9 cellular contexts compared by ENCODE assay signal in genomic region chr6:41723178-41723935, GRCh38. TPM values are rescaled to one million over a fixed set of nuclear protein-coding genes. Genes with fewer than 3 reads are reported as not detected.
DNase-seq lines count a peak whose midpoint lies in the region; ATAC-seq and TF ChIP-seq lines count a peak whose summit lies in the region.
"Had no signal": no experiment of that assay in that cellular context is flagged by ENCODE, and none has a peak within 500 bp of the region (broad histone marks: within the 10 kb centered on the region; RNA-seq: fewer than 3 reads in every experiment).

No MANE protein-coding gene starts in this region.

- H3K27me3 ChIP-seq in thymus (ENCODE audit: control insufficient read depth, insufficient read depth) = no peaks in the 10 kb centered on the region

- BruUV-seq in MCF 10A (replicated peaks; lab: Mats Ljungman, UMichigan) = no TSS peak

- H3K9me3 ChIP-seq in thymus (ENCODE audit: control insufficient read depth) = no peaks in the 10 kb centered on the region

- H3K9me3 Mint-ChIP-seq in MCF 10A (ENCODE audit: unreplicated experiment) = no peaks in the 10 kb centered on the region
- no peaks in the 10 kb centered on the region for H3K9me3 Mint-ChIP-seq in type B pancreatic cell
- H3K9me3 Mint-ChIP-seq: activated naive CD8-positive, alpha-beta T cell treated with anti-CD3 and anti-CD28 coated beads, Interleukin-2, amount 10 ng/mL, durations not matched to agents 7 days and 5 days had no signal

- H3K4me3 ChIP-seq in thymus (ENCODE audit: low read length) = no peak overlapping the region

- peak overlapping the region; percentile 54 for H3K4me3 Mint-ChIP-seq in MCF 10A (ENCODE audit: unreplicated experiment)
- no peak overlapping the region for H3K4me3 Mint-ChIP-seq in type B pancreatic cell
- H3K4me3 Mint-ChIP-seq: activated naive CD8-positive, alpha-beta T cell treated with anti-CD3 and anti-CD28 coated beads, Interleukin-2, amount 10 ng/mL, durations not matched to agents 7 days and 5 days had no signal

- peak; percentile 71 for TF ChIP-seq POLR2A in GM18505 (IDR thresholded peaks at IDR 0.05; ENCODE audit: borderline replicate concordance, extremely low read depth, insufficient read depth, insufficient read length)

- no peaks in the 10 kb centered on the region for H3K27me3 Mint-ChIP-seq in MCF 10A (ENCODE audit: insufficient read depth, unreplicated experiment)
- H3K27me3 Mint-ChIP-seq in type B pancreatic cell = no peaks in the 10 kb centered on the region
- H3K27me3 Mint-ChIP-seq: activated naive CD8-positive, alpha-beta T cell treated with anti-CD3 and anti-CD28 coated beads, Interleukin-2, amount 10 ng/mL, durations not matched to agents 7 days and 5 days had no signal

- intact Hi-C loops in MCF 10A (cut with micrococcal nuclease) = no loop called here

- no peaks in the 10 kb centered on the region for H3K36me3 ChIP-seq in thymus (ENCODE audit: control insufficient read depth, insufficient read depth)

- H3K36me3 Mint-ChIP-seq in MCF 10A (ENCODE audit: insufficient read depth, unreplicated experiment) (peaks cover 6% of the 10 kb centered on the region), type B pancreatic cell (no peaks in the 10 kb centered on the region)
- H3K36me3 Mint-ChIP-seq: activated naive CD8-positive, alpha-beta T cell treated with anti-CD3 and anti-CD28 coated beads, Interleukin-2, amount 10 ng/mL, durations not matched to agents 7 days and 5 days had no signal

- DNase-seq in NCI-H226 (peak; percentile 90), MCF 10A (ENCODE audit: unreplicated experiment) (peak; percentile 92), left kidney (ENCODE audit: low read depth, low spot score) (peak; percentile 33), retina (no peak), type B pancreatic cell (ENCODE audit: extremely low spot score, unreplicated experiment) (no peak)
- DNase-seq: activated naive CD8-positive, alpha-beta T cell treated with anti-CD3 and anti-CD28 coated beads, Interleukin-2, amount 10 ng/mL, durations not matched to agents 7 days and 5 days had no signal

- H3K27ac ChIP-seq in thymus (ENCODE audit: low read depth) = peak overlapping the region; percentile 46

- CTCF ChIA-PET in MCF 10A (lab: Yijun Ruan, JAX) = interaction anchor here (0.7 to 1.8 kb wide), 4 partner anchors 18 to 355 kb away, joined by 3 to 6 read pairs (median 5); no protein-coding TSS in a partner anchor

- 46% methylated on average over 23 of the region's 23 CpGs for WGBS in thymus

- no peaks in the 10 kb centered on the region for H3K4me1 ChIP-seq in thymus (ENCODE audit: control insufficient read depth, insufficient read depth, low read length)

- H3K4me1 Mint-ChIP-seq in MCF 10A (ENCODE audit: insufficient read depth, unreplicated experiment) = peaks cover 41% of the 10 kb centered on the region
- peaks cover 12% of the 10 kb centered on the region for H3K4me1 Mint-ChIP-seq in type B pancreatic cell (ENCODE audit: unreplicated experiment)

- POLR2A ChIA-PET in MCF 10A (lab: Yijun Ruan, JAX) = interaction anchor here (0.6 to 4.7 kb wide), 11 partner anchors 8 to 729 kb away, joined by 3 to 52 read pairs (median 3); no protein-coding TSS in a partner anchor

- TF ChIP-seq CTCF in MCF 10A (IDR thresholded peaks at IDR 0.05; ENCODE audit: unreplicated experiment) = no peak
- TF ChIP-seq CTCF in type B pancreatic cell (conservative IDR thresholded peaks at IDR 0.05) = no peak

- peak overlapping the region; percentile 94 for H3K27ac Mint-ChIP-seq in MCF 10A (ENCODE audit: low read depth, unreplicated experiment)
- H3K27ac Mint-ChIP-seq in type B pancreatic cell = no peak overlapping the region
- H3K27ac Mint-ChIP-seq: activated naive CD8-positive, alpha-beta T cell treated with anti-CD3 and anti-CD28 coated beads, Interleukin-2, amount 10 ng/mL, durations not matched to agents 7 days and 5 days had no signal

- ATAC-seq in GM18505 (IDR thresholded peaks at IDR 0.05; ENCODE audit: unreplicated experiment) (peak; percentile 63), HG02759 (IDR thresholded peaks at IDR 0.05; ENCODE audit: unreplicated experiment) (peak; percentile 72)

RNA-seq across cellular contexts. Expression of gene TFEB, which starts 12.1 kb away (rescaled TPM):
- 11.8 and 16.2 TPM in 2 replicates for total RNA-seq in MCF 10A (2022)
- polyA plus RNA-seq in thymus = 22.8 TPM
- total RNA-seq in type B pancreatic cell (ENCODE audit: low replicate concordance) = 4.6 and 6.2 TPM in 2 replicates

RNA-seq across cellular contexts. Expression of gene PGC, which starts 23.8 kb away (rescaled TPM):
- total RNA-seq in MCF 10A (2022) (not detected in 2 replicates), type B pancreatic cell (ENCODE audit: low replicate concordance) (3.5 and 56.6 TPM in 2 replicates)
- 0.73 TPM for polyA plus RNA-seq in thymus
- total RNA-seq: activated naive CD8-positive, alpha-beta T cell treated with anti-CD3 and anti-CD28 coated beads, Interleukin-2, amount 10 ng/mL, durations not matched to agents 7 days and 5 days had no signal

RNA-seq across cellular contexts. Expression of gene FRS3, which starts 56.3 kb away (rescaled TPM):
- total RNA-seq in MCF 10A (2022) (3.9 and 5.3 TPM in 2 replicates), type B pancreatic cell (ENCODE audit: low replicate concordance) (2.2 and 7.0 TPM in 2 replicates)
- 5.0 TPM for polyA plus RNA-seq in thymus

RNA-seq across cellular contexts. Expression of gene PRICKLE4, which starts 57.2 kb away (rescaled TPM):
- total RNA-seq in MCF 10A (2022) (0.93 and 1.5 TPM in 2 replicates), type B pancreatic cell (ENCODE audit: low replicate concordance) (2.1 and 2.8 TPM in 2 replicates)
- 1.4 TPM for polyA plus RNA-seq in thymus
- total RNA-seq: activated naive CD8-positive, alpha-beta T cell treated with anti-CD3 and anti-CD28 coated beads, Interleukin-2, amount 10 ng/mL, durations not matched to agents 7 days and 5 days had no signal

Comparison
In these comparisons a context has a peak if more than half of its experiments do, and no peak if none do; other contexts are left out.
1. DNase-seq: peak in NCI-H226 (single experiment), MCF 10A (single experiment) and left kidney (single experiment); none in retina (single experiment) and type B pancreatic cell (single experiment).